ENCODE assay signal across 16 cellular contexts in genomic region chr1:37051386-37051785, GRCh38. TPM values are rescaled to one million over a fixed set of nuclear protein-coding genes. Genes with fewer than 3 reads are reported as not detected.
DNase-seq lines count a peak whose midpoint lies in the region; ATAC-seq and TF ChIP-seq lines count a peak whose summit lies in the region.
"Had no signal": no experiment of that assay in that cellular context is flagged by ENCODE, and none has a peak within 500 bp of the region (broad histone marks: within the 10 kb centered on the region; RNA-seq: fewer than 3 reads in every experiment).

No MANE protein-coding gene starts in this region.

- peaks cover 12% of the 10 kb centered on the region for H3K27me3 Mint-ChIP-seq in glutamatergic neuron (ENCODE audit: unreplicated experiment)

- H3K27ac Mint-ChIP-seq in glutamatergic neuron (ENCODE audit: unreplicated experiment) = peak overlapping the region; percentile 94
- H3K27ac Mint-ChIP-seq: CD4-positive, alpha-beta T cell had no signal

- H3K9me3 ChIP-seq in NT2/D1 (ENCODE audit: insufficient read depth, low read length) = no peaks in the 10 kb centered on the region
- no peaks in the 10 kb centered on the region for H3K9me3 ChIP-seq in aorta (ENCODE audit: control insufficient read depth, low read length)

- H3K27ac ChIP-seq in aorta (ENCODE audit: low read depth in 1 of 2, low read length in 2 of 2) = no peak overlapping the region

- TF ChIP-seq CTCF in glutamatergic neuron (IDR thresholded peaks at IDR 0.05; ENCODE audit: partially characterized antibody, unreplicated experiment) = no peak

- peaks cover 62% of the 10 kb centered on the region for H3K4me1 Mint-ChIP-seq in glutamatergic neuron (ENCODE audit: low read depth, unreplicated experiment)

- H3K36me3 ChIP-seq in NT2/D1 (ENCODE audit: insufficient read depth, insufficient read length, low read length) (no peaks in the 10 kb centered on the region), aorta (ENCODE audit: control insufficient read depth in 1 of 2, insufficient read depth in 2 of 2, low read length in 1 of 2) (no peaks in the 10 kb centered on the region)

- peak overlapping the region; percentile 24 for H3K9ac ChIP-seq in NT2/D1 (ENCODE audit: insufficient read length, low read depth)

- no peak for ATAC-seq in aorta (ENCODE audit: low FRiP score)
- ATAC-seq: GM12878, HCT116 had no signal

- H3K27me3 ChIP-seq in NT2/D1 (ENCODE audit: insufficient read depth, insufficient read length) = no peaks in the 10 kb centered on the region
- peaks cover 0 to 2% of the 10 kb centered on the region in 2 donors for H3K27me3 ChIP-seq in aorta (ENCODE audit: control insufficient read depth in 1 of 2, insufficient read depth in 2 of 2, low read length in 1 of 2)

- H3K4me3 ChIP-seq in NT2/D1 (ENCODE audit: insufficient read length, low read depth) (no peak overlapping the region), aorta (ENCODE audit: low read length in 2 of 2) (no peak overlapping the region)
- H3K4me3 ChIP-seq: GM12878 had no signal

- WGBS in aorta, 2 donors = 57 to 59% methylated on average over 7 of the region's 7 CpGs

- peaks cover 32% of the 10 kb centered on the region for H3K4me1 ChIP-seq in NT2/D1 (ENCODE audit: insufficient read depth, insufficient read length)
- no peaks in the 10 kb centered on the region for H3K4me1 ChIP-seq in aorta (ENCODE audit: control insufficient read depth in 1 of 2, insufficient read depth in 2 of 2, low read length in 2 of 2)

- peak overlapping the region; percentile 42 for H3K4me3 Mint-ChIP-seq in glutamatergic neuron (ENCODE audit: unreplicated experiment)
- H3K4me3 Mint-ChIP-seq: CD4-positive, alpha-beta T cell had no signal

- H3K9me3 Mint-ChIP-seq in glutamatergic neuron (ENCODE audit: unreplicated experiment) = peaks cover 10% of the 10 kb centered on the region
- H3K9me3 Mint-ChIP-seq: CD4-positive, alpha-beta T cell had no signal

- intact Hi-C loops in aorta (cut with DNase I) = no loop called here

- DNase-seq in NCI-H524 (lab: John Stamatoyannopoulos, UW) = peak; percentile 30 to 69
- DNase-seq in NCI-H524 treated with DMSO at 0.1 percent for 48 hours (lab: John Stamatoyannopoulos, UW) = no peak
- no peak for DNase-seq in NT2/D1 (ENCODE audit: low read depth, low spot score)
- DNase-seq in glutamatergic neuron = peak; percentile 74
- no peak for DNase-seq in stimulated activated CD4-positive, alpha-beta T cell treated with anti-CD3 and anti-CD28 coated beads, Interleukin-15, amount 100 ng/mL, for 24 hours
- no peak for DNase-seq in foreskin melanocyte
- no peak for DNase-seq in aorta
- DNase-seq: ACHN; C1 segment of cervical spinal cord; Calu3; CD4-positive, alpha-beta T cell; DMS79 had no signal

- no peaks in the 10 kb centered on the region for H3K36me3 Mint-ChIP-seq in glutamatergic neuron (ENCODE audit: unreplicated experiment)

RNA-seq across cellular contexts. Expression of gene GRIK3, which starts 17.1 kb away (rescaled TPM):
- total RNA-seq in glutamatergic neuron (ENCODE audit: unreplicated experiment) (60.1 TPM), aorta (1 to 10 TPM in 1 of 2 donors, under 1 TPM in 1; 0.68 to 1.6 TPM)
- polyA plus RNA-seq in aorta = not detected
- total RNA-seq: A172; Calu3; CD4-positive, alpha-beta T cell; G401; GM12878 had no signal
- polyA plus RNA-seq: GM12878 had no signal

Comparison
In these comparisons a context has a peak if more than half of its experiments do, and no peak if none do; other contexts are left out.
1. DNase-seq: peak in NCI-H524 (2 of 2) and glutamatergic neuron (single experiment); none in NCI-H524 treated with DMSO at 0.1 percent for 48 hours (single experiment), NT2/D1 (single experiment), stimulated activated CD4-positive, alpha-beta T cell treated with anti-CD3 and anti-CD28 coated beads, Interleukin-15, amount 100 ng/mL, for 24 hours (single experiment), foreskin melanocyte (single experiment) and aorta (0 of 2).
2. RNA of gene GRIK3, which starts 17.1 kb away (total RNA-seq): 60.1 TPM in glutamatergic neuron (single experiment); 0.68 to 1.6 TPM in aorta; every median in the first group is over 10 times any median in the second.